Comparison of ENCODE assay signal across 8 cellular contexts in genomic region chr1:198771562-198772153, GRCh38.
DNase-seq lines count a peak whose midpoint lies in the region; ATAC-seq and TF ChIP-seq lines count a peak whose summit lies in the region.

No MANE protein-coding gene starts in this region.

- DNase-seq in DND-41, result peak; percentile 61
- peak; percentile 12 for DNase-seq in HuH-7 (ENCODE audit: low spot score)
- DNase-seq in SK-N-DZ (ENCODE audit: low spot score), result peak; percentile 69
- no peak for DNase-seq in glutamatergic neuron
- no peak for DNase-seq in stimulated activated CD4-positive, alpha-beta T cell treated with anti-CD3 and anti-CD28 coated beads, Interleukin-15, amount 100 ng/mL, for 24 hours
- DNase-seq in GF-D8 (lab: John Stamatoyannopoulos, UW), result no peak
- no peak for DNase-seq in prostate gland (ENCODE audit: low spot score)

- 68% methylated on average over 3 of the region's 3 CpGs for WGBS in prostate gland

- TF ChIP-seq CTCF in DND-41 (IDR thresholded peaks at IDR 0.05; ENCODE audit: borderline replicate concordance, extremely low read depth, low read length, poor library complexity, severe bottlenecking), result peak; percentile 78
- TF ChIP-seq CTCF in glutamatergic neuron (IDR thresholded peaks at IDR 0.05; ENCODE audit: partially characterized antibody, unreplicated experiment), result peak; percentile 67
- TF ChIP-seq CTCF in prostate gland (IDR thresholded peaks at IDR 0.05), result peak in 1 of 4 experiments; percentile 31

- no peak overlapping the region for H3K9ac ChIP-seq in DND-41 (ENCODE audit: low read depth, low read length)

- H3K4me3 ChIP-seq in DND-41 (ENCODE audit: low read depth in 1 of 2, low read length in 2 of 2) (no peak overlapping the region), prostate gland (no peak overlapping the region)

- H3K27ac ChIP-seq in DND-41 (ENCODE audit: low read length) (no peak overlapping the region), prostate gland (no peak overlapping the region)

- no peaks in the 10 kb centered on the region for H3K27me3 Mint-ChIP-seq in glutamatergic neuron (ENCODE audit: unreplicated experiment)

- H3K4me1 Mint-ChIP-seq in glutamatergic neuron (ENCODE audit: low read depth, unreplicated experiment), result no peaks in the 10 kb centered on the region

- no peak overlapping the region for H3K27ac Mint-ChIP-seq in glutamatergic neuron (ENCODE audit: unreplicated experiment)

- intact Hi-C loops in prostate gland (cut with DNase I), result no loop called here

- peaks cover 4% of the 10 kb centered on the region; the same call in 1 of the 2 replicates for H3K79me2 ChIP-seq in DND-41 (ENCODE audit: insufficient read depth, low read length)

- no peak overlapping the region for H3K4me2 ChIP-seq in DND-41 (ENCODE audit: insufficient read depth, low read length)

- H3K36me3 ChIP-seq in DND-41 (ENCODE audit: insufficient read depth, low read length) (no peaks in the 10 kb centered on the region), prostate gland (no peaks in the 10 kb centered on the region)

- no peaks in the 10 kb centered on the region for H3K9me3 ChIP-seq in DND-41 (ENCODE audit: insufficient read depth, low read length, severe bottlenecking)
- no peaks in the 10 kb centered on the region for H3K9me3 ChIP-seq in prostate gland

- no peak overlapping the region for H3K4me3 Mint-ChIP-seq in glutamatergic neuron (ENCODE audit: unreplicated experiment)

- no peaks in the 10 kb centered on the region for H3K36me3 Mint-ChIP-seq in glutamatergic neuron (ENCODE audit: unreplicated experiment)

- no peaks in the 10 kb centered on the region for H4K20me1 ChIP-seq in DND-41 (ENCODE audit: insufficient read depth, low read length)

- ATAC-seq in DND-41 (ENCODE audit: insufficient read depth, low read depth) (peak; percentile 87), GM19324 (IDR thresholded peaks at IDR 0.05; ENCODE audit: low FRiP score, unreplicated experiment) (no peak)

- H3K4me1 ChIP-seq in DND-41 (ENCODE audit: insufficient read depth, low read length), result peaks cover 36% of the 10 kb centered on the region
- H3K4me1 ChIP-seq in prostate gland (replicated peaks), result no peaks in the 10 kb centered on the region

- no peaks in the 10 kb centered on the region for H3K9me3 Mint-ChIP-seq in glutamatergic neuron (ENCODE audit: unreplicated experiment)

- no peak overlapping the region for H2AFZ ChIP-seq in DND-41 (ENCODE audit: low read depth, low read length)

- H3K27me3 ChIP-seq in DND-41 (ENCODE audit: insufficient read depth, low read length, poor library complexity), result no peaks in the 10 kb centered on the region
- H3K27me3 ChIP-seq in prostate gland (replicated peaks; ENCODE audit: insufficient read depth), result no peaks in the 10 kb centered on the region

- no peak for TF ChIP-seq POLR2A in prostate gland (IDR thresholded peaks at IDR 0.05)

Comparison
In these comparisons a context has a peak if more than half of its experiments do, and no peak if none do; other contexts are left out.
1. DNase-seq: peak in DND-41 (single experiment), HuH-7 (single experiment) and SK-N-DZ (single experiment); none in glutamatergic neuron (single experiment), stimulated activated CD4-positive, alpha-beta T cell treated with anti-CD3 and anti-CD28 coated beads, Interleukin-15, amount 100 ng/mL, for 24 hours (single experiment), GF-D8 (single experiment) and prostate gland (single experiment).